Comparison of ENCODE assay signal across 19 cellular contexts in genomic region chr14:65065719-65066118, GRCh38.
"Had no signal": no experiment of that assay in that cellular context is flagged by ENCODE, and none has a peak within 500 bp of the region (broad histone marks: within the 10 kb centered on the region; RNA-seq: fewer than 3 reads in every experiment).

No MANE protein-coding gene starts in this region.

- FAIRE-seq: endometrium had no signal

- H3K79me2 ChIP-seq: hepatocyte, parathyroid adenoma had no signal

- H3K27me3 ChIP-seq: colonic mucosa, hepatocyte, neutrophil, sigmoid colon had no signal

- H2AFZ ChIP-seq: hepatocyte, parathyroid adenoma had no signal

- H3K4me3 ChIP-seq: colonic mucosa, hepatocyte, lung, sigmoid colon had no signal

- H3K4me2 ChIP-seq: hepatocyte had no signal

- H3K36me3 ChIP-seq: colonic mucosa had no signal

- DNase-seq: activated B cell treated with CpG ODN at 0.5 μM for 24 hours; activated CD4-positive, alpha-beta memory T cell treated with anti-CD3 and anti-CD28 coated beads, Interleukin-2, amount 10 ng/mL, durations not matched to agents 7 days and 5 days; activated CD4-positive, alpha-beta T cell treated with anti-CD3 and anti-CD28 coated beads for 48 hours; activated naive CD4-positive, alpha-beta T cell treated with anti-CD3 and anti-CD28 coated beads, Interleukin-2, amount 10 ng/mL, durations not matched to agents 7 days and 5 days; activated naive CD8-positive, alpha-beta T cell treated with anti-CD3 and anti-CD28 coated beads, Interleukin-2, amount 50 U/mL, for 24 hours; activated T-cell treated with anti-CD3 and anti-CD28 coated beads, Interleukin-2, amount 50 U/mL, for 1 hour; anterior cingulate cortex; colonic mucosa; foreskin fibroblast; left cardiac atrium; sigmoid colon; stimulated activated naive B cell treated with anti-CD40 and anti-IgM and Interleukin-4, amounts not matched to agents 10 μg/mL and 1 μg/mL and 100 μg/mL, for 72 hours; T-cell had no signal

- H3K9ac ChIP-seq: parathyroid adenoma had no signal

- ATAC-seq: activated naive CD8-positive, alpha-beta T cell treated with anti-CD3 and anti-CD28 coated beads, Interleukin-2, amount 50 U/mL, for 24 hours; left cardiac atrium; natural killer cell treated with Interleukin-12 subunit alpha and Interleukin-12 subunit beta and Interleukin-15 and Interleukin-18, amount 100 ng/mL, for 72 hours; stimulated activated naive B cell treated with anti-CD40 and anti-IgM and Interleukin-4, amounts not matched to agents 10 μg/mL and 1 μg/mL and 100 μg/mL, for 72 hours; T-cell had no signal

- H3K9me3 ChIP-seq: colonic mucosa, neutrophil, sigmoid colon had no signal

- H3K27ac ChIP-seq: colonic mucosa, hepatocyte, neutrophil, parathyroid adenoma, sigmoid colon had no signal
